ENCODE assay signal across 20 cellular contexts in the genomic region with DNA sequence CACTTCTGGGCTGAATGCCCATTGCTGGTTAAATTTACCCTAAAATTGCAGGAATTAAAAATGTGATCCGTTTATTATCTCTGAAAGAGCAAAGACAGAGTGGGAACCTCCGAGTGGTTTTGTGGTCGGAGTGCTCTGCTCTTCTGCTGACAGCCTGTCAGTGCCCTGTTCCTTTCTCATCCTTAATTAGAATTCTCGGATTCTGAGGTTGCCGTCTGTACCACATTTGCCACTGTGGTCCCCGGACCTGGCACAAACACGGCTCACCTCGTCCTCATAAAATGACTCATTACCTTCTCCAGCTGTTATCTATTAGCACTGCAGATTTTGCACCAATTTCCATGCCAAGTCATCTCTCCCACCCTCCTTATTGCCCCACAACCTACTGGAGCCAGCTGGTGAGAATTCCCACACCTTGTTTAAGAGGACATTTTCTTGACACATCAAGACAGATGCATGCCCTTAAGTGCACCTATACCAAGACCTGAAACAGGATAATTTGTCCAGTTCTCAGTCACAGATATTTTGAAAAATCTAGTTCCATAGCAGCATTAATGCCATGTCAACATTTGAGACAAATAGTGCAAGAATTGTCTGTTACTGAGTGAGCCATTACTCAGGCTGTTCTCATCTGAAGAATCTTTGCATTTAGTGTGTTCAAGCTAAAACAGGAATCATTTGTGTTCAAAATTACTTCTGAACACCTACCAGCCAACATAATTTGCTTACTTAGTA.
DNase-seq lines count a peak whose midpoint lies in the region; ATAC-seq and TF ChIP-seq lines count a peak whose summit lies in the region.
"Had no signal": no experiment of that assay in that cellular context is flagged by ENCODE, and none has a peak within 500 bp of the region (broad histone marks: within the 10 kb centered on the region; RNA-seq: fewer than 3 reads in every experiment).

No MANE protein-coding gene starts in this region.

- TF ChIP-seq CTCF in progenitor cell of endocrine pancreas (IDR thresholded peaks at IDR 0.05; ENCODE audit: unreplicated experiment): no peak

- H3K27ac Mint-ChIP-seq in progenitor cell of endocrine pancreas: peak overlapping the region; percentile 3
- H3K27ac Mint-ChIP-seq: activated CD8-positive, alpha-beta T cell treated with anti-CD3 and anti-CD28 coated beads for 36 hours; activated naive CD8-positive, alpha-beta T cell treated with anti-CD3 and anti-CD28 coated beads for 36 hours; activated T-cell treated with anti-CD3 and anti-CD28 coated beads, Interleukin-2, amount 50 U/mL, for 72 hours had no signal

- peaks cover 5% of the 10 kb centered on the region for H3K9me3 Mint-ChIP-seq in progenitor cell of endocrine pancreas (ENCODE audit: low read depth)

- no peaks in the 10 kb centered on the region for H3K27me3 Mint-ChIP-seq in progenitor cell of endocrine pancreas
- H3K27me3 Mint-ChIP-seq: activated CD8-positive, alpha-beta T cell treated with anti-CD3 and anti-CD28 coated beads for 36 hours; activated naive CD8-positive, alpha-beta T cell treated with anti-CD3 and anti-CD28 coated beads for 36 hours; naive B cell had no signal

- in situ Hi-C loops in G401 (cut with HindIII; ENCODE audit: low sequenced_read_pairs): no loop called here

- peaks cover 6% of the 10 kb centered on the region for H3K4me1 Mint-ChIP-seq in progenitor cell of endocrine pancreas (ENCODE audit: low read depth)
- H3K4me1 Mint-ChIP-seq: activated naive CD8-positive, alpha-beta T cell treated with anti-CD3 and anti-CD28 coated beads for 36 hours; naive B cell had no signal

- no peak overlapping the region for H3K4me3 Mint-ChIP-seq in progenitor cell of endocrine pancreas (ENCODE audit: low read depth)
- H3K4me3 Mint-ChIP-seq: activated CD8-positive, alpha-beta T cell treated with anti-CD3 and anti-CD28 coated beads for 36 hours; activated naive CD8-positive, alpha-beta T cell treated with anti-CD3 and anti-CD28 coated beads for 36 hours; activated T-cell treated with anti-CD3 and anti-CD28 coated beads, Interleukin-2, amount 50 U/mL, for 72 hours had no signal

- no peaks in the 10 kb centered on the region for H3K36me3 Mint-ChIP-seq in progenitor cell of endocrine pancreas (ENCODE audit: insufficient read depth)
- H3K36me3 Mint-ChIP-seq: activated naive CD8-positive, alpha-beta T cell treated with anti-CD3 and anti-CD28 coated beads for 36 hours; naive B cell had no signal

- DNase-seq in G401 (ENCODE audit: low spot score) (peak; percentile 89), NCI-H524 treated with DMSO at 0.1 percent for 48 hours (lab: John Stamatoyannopoulos, UW) (peak; percentile 92), cerebellar cortex (ENCODE audit: low spot score) (peak; percentile 86), progenitor cell of endocrine pancreas (ENCODE audit: low spot score, unreplicated experiment) (no peak)
- DNase-seq: activated CD8-positive, alpha-beta T cell treated with anti-CD3 and anti-CD28 coated beads for 36 hours; activated naive CD8-positive, alpha-beta T cell treated with anti-CD3 and anti-CD28 coated beads for 36 hours; activated T-cell treated with anti-CD3 and anti-CD28 coated beads, Interleukin-2, amount 50 U/mL, for 72 hours; AML-193; GF-D8; head of caudate nucleus; MM.1S; naive B cell; NCI-H2029; NCI-H510A; SIG-M5; T-helper 2 cell had no signal

- no peak for ATAC-seq in GM18520 (IDR thresholded peaks at IDR 0.05; ENCODE audit: unreplicated experiment)
- ATAC-seq in HG02642 (IDR thresholded peaks at IDR 0.05; ENCODE audit: poor library complexity, unreplicated experiment): no peak
- ATAC-seq in GM18868 (IDR thresholded peaks at IDR 0.05; ENCODE audit: unreplicated experiment): no peak
- ATAC-seq: activated CD8-positive, alpha-beta T cell treated with anti-CD3 and anti-CD28 coated beads for 36 hours; activated T-cell treated with anti-CD3 and anti-CD28 coated beads, Interleukin-2, amount 50 U/mL, for 72 hours; HepG2 had no signal
